ENCODE assay signal across 7 cellular contexts in genomic region chr19:38386968-38387549, GRCh38. TPM values are rescaled to one million over a fixed set of nuclear protein-coding genes. Genes with fewer than 3 reads are reported as not detected.
DNase-seq lines count a peak whose midpoint lies in the region; ATAC-seq lines count a peak whose summit lies in the region.
"Had no signal": no experiment of that assay in that cellular context is flagged by ENCODE, and none has a peak within 500 bp of the region (broad histone marks: within the 10 kb centered on the region; RNA-seq: fewer than 3 reads in every experiment).

No MANE protein-coding gene starts in this region.

- DNase-seq in activated T-helper 2 cell treated with anti-CD3 and anti-CD28 coated beads, Interferon-gamma antibody, Interleukin-2, Interleukin-4, amounts not matched to agents 10 μg/mL and 5 μg/mL and 100 μg/mL, durations not matched to agents 14 hours and 24 hours and 36 hours (ENCODE audit: low spot score), result no peak
- DNase-seq in COR-L47 (lab: John Stamatoyannopoulos, UW), result no peak

- peak overlapping the region; percentile 78 for H3K4me3 Mint-ChIP-seq in activated T-helper 2 cell treated with anti-CD3 and anti-CD28 coated beads, Interferon-gamma antibody, Interleukin-2, Interleukin-4, amounts not matched to agents 10 μg/mL and 5 μg/mL and 100 μg/mL, durations not matched to agents 14 hours and 24 hours and 36 hours (ENCODE audit: low read depth)

- H3K36me3 ChIP-seq in muscle layer of colon (ENCODE audit: insufficient read depth, low read length), result peaks cover 33% of the 10 kb centered on the region

- H3K27me3 Mint-ChIP-seq in activated T-helper 2 cell treated with anti-CD3 and anti-CD28 coated beads, Interferon-gamma antibody, Interleukin-2, Interleukin-4, amounts not matched to agents 10 μg/mL and 5 μg/mL and 100 μg/mL, durations not matched to agents 14 hours and 24 hours and 36 hours (ENCODE audit: low read depth), result peaks cover 19% of the 10 kb centered on the region

- no peaks in the 10 kb centered on the region for H3K9me3 ChIP-seq in muscle layer of colon (ENCODE audit: low read length)

- ATAC-seq in GM18511 (IDR thresholded peaks at IDR 0.05; ENCODE audit: unreplicated experiment) (peak; percentile 23), GM21390 (IDR thresholded peaks at IDR 0.05; ENCODE audit: unreplicated experiment) (no peak), GM19455 (IDR thresholded peaks at IDR 0.05; ENCODE audit: unreplicated experiment) (no peak)

- H3K4me1 Mint-ChIP-seq in activated T-helper 2 cell treated with anti-CD3 and anti-CD28 coated beads, Interferon-gamma antibody, Interleukin-2, Interleukin-4, amounts not matched to agents 10 μg/mL and 5 μg/mL and 100 μg/mL, durations not matched to agents 14 hours and 24 hours and 36 hours (ENCODE audit: low read depth), result peaks cover 8% of the 10 kb centered on the region

- H3K36me3 Mint-ChIP-seq in activated T-helper 2 cell treated with anti-CD3 and anti-CD28 coated beads, Interferon-gamma antibody, Interleukin-2, Interleukin-4, amounts not matched to agents 10 μg/mL and 5 μg/mL and 100 μg/mL, durations not matched to agents 14 hours and 24 hours and 36 hours (ENCODE audit: low read depth), result peaks cover 29% of the 10 kb centered on the region

- peak overlapping the region; percentile 6 to 66 for H3K4me3 ChIP-seq in muscle layer of colon (ENCODE audit: low read depth in 1 of 2, low read length in 2 of 2)

- peaks cover 21 to 59% of the 10 kb centered on the region in 2 donors for H3K27me3 ChIP-seq in muscle layer of colon (ENCODE audit: control insufficient read depth in 1 of 2, insufficient read depth in 2 of 2, low read length in 2 of 2)

- peaks cover 15% of the 10 kb centered on the region for H3K4me1 ChIP-seq in muscle layer of colon (ENCODE audit: insufficient read depth, low read length)

- H3K27ac ChIP-seq in muscle layer of colon (ENCODE audit: low read depth, low read length), result no peak overlapping the region

- H3K9ac ChIP-seq in muscle layer of colon (ENCODE audit: low read length), result no peak overlapping the region

- intact Hi-C loops in activated T-helper 2 cell treated with anti-CD3 and anti-CD28 coated beads, Interferon-gamma antibody, Interleukin-2, Interleukin-4, amounts not matched to agents 10 μg/mL and 5 μg/mL and 100 μg/mL, durations not matched to agents 14 hours and 24 hours and 36 hours (cut with micrococcal nuclease), result loop anchor here (1.0 to 5.0 kb wide), 2 partner anchors 13 to 155 kb away; partner anchors contain the start of gene PSMD8

- H3K9me3 Mint-ChIP-seq in activated T-helper 2 cell treated with anti-CD3 and anti-CD28 coated beads, Interferon-gamma antibody, Interleukin-2, Interleukin-4, amounts not matched to agents 10 μg/mL and 5 μg/mL and 100 μg/mL, durations not matched to agents 14 hours and 24 hours and 36 hours, result no peaks in the 10 kb centered on the region

- H3K27ac Mint-ChIP-seq in activated T-helper 2 cell treated with anti-CD3 and anti-CD28 coated beads, Interferon-gamma antibody, Interleukin-2, Interleukin-4, amounts not matched to agents 10 μg/mL and 5 μg/mL and 100 μg/mL, durations not matched to agents 14 hours and 24 hours and 36 hours, result peak overlapping the region; percentile 53

RNA-seq across cellular contexts. Expression of gene GGN, which starts 0.8 kb away (rescaled TPM):
- total RNA-seq in activated T-helper 2 cell treated with anti-CD3 and anti-CD28 coated beads, Interferon-gamma antibody, Interleukin-2, Interleukin-4, amounts not matched to agents 10 μg/mL and 5 μg/mL and 100 μg/mL, durations not matched to agents 14 hours and 24 hours and 36 hours, result 0.71 TPM in 1 of 2 replicates, not detected in the other

RNA-seq across cellular contexts. Expression of gene SPRED3, which starts 1.4 kb away (rescaled TPM):
- 3.2 TPM in 2 replicates for total RNA-seq in activated T-helper 2 cell treated with anti-CD3 and anti-CD28 coated beads, Interferon-gamma antibody, Interleukin-2, Interleukin-4, amounts not matched to agents 10 μg/mL and 5 μg/mL and 100 μg/mL, durations not matched to agents 14 hours and 24 hours and 36 hours

RNA-seq across cellular contexts. Expression of gene PSMD8, which starts 12.7 kb away (rescaled TPM):
- total RNA-seq in activated T-helper 2 cell treated with anti-CD3 and anti-CD28 coated beads, Interferon-gamma antibody, Interleukin-2, Interleukin-4, amounts not matched to agents 10 μg/mL and 5 μg/mL and 100 μg/mL, durations not matched to agents 14 hours and 24 hours and 36 hours, result 286 and 299 TPM in 2 replicates

RNA-seq across cellular contexts. Expression of gene FAM98C, which starts 15.8 kb away (rescaled TPM):
- 32.7 and 34.5 TPM in 2 replicates for total RNA-seq in activated T-helper 2 cell treated with anti-CD3 and anti-CD28 coated beads, Interferon-gamma antibody, Interleukin-2, Interleukin-4, amounts not matched to agents 10 μg/mL and 5 μg/mL and 100 μg/mL, durations not matched to agents 14 hours and 24 hours and 36 hours

RNA-seq across cellular contexts. Expression of gene RASGRP4, which starts 39.0 kb away (rescaled TPM):
- 17.6 and 20.0 TPM in 2 replicates for total RNA-seq in activated T-helper 2 cell treated with anti-CD3 and anti-CD28 coated beads, Interferon-gamma antibody, Interleukin-2, Interleukin-4, amounts not matched to agents 10 μg/mL and 5 μg/mL and 100 μg/mL, durations not matched to agents 14 hours and 24 hours and 36 hours
- total RNA-seq: M059J had no signal
